Comparison of ENCODE assay signal across 1 cellular context in the genomic region with DNA sequence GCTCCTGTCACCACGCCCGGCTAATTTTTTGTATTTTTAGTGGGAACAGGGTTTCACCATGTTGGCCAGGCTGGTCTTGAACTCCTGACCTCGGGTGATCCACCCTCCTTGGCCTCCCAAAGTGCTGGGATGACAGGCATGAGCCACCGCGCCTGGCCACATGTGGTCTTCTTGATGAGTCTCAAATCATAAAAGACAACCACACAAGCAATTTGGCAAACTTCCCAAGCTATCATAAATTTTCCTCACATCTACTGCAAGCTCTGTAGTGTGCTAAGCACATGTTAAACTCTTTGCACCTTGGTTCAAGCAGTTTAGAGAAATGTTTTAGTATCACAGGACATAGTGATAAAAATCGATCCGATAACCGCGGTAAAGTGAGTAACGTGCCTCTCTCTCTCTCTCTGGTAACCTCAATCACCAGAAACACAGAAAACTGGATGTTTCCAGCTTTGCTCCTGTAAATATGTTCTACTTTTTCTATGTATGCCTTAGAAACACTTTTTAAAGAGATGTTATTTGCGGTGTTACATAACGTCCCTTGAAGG.
TF ChIP-seq lines count a peak whose summit lies in the region.

No MANE protein-coding gene starts in this region.

TF ChIP-seq in HCT116, 20 proteins besides CTCF, POLR2A, EP300 and RAD21 (continued from another document):
- no peak for TF ChIP-seq EZH2 (IDR thresholded peaks at IDR 0.05)
